ENCODE assay signal across 8 cellular contexts in the genomic region with DNA sequence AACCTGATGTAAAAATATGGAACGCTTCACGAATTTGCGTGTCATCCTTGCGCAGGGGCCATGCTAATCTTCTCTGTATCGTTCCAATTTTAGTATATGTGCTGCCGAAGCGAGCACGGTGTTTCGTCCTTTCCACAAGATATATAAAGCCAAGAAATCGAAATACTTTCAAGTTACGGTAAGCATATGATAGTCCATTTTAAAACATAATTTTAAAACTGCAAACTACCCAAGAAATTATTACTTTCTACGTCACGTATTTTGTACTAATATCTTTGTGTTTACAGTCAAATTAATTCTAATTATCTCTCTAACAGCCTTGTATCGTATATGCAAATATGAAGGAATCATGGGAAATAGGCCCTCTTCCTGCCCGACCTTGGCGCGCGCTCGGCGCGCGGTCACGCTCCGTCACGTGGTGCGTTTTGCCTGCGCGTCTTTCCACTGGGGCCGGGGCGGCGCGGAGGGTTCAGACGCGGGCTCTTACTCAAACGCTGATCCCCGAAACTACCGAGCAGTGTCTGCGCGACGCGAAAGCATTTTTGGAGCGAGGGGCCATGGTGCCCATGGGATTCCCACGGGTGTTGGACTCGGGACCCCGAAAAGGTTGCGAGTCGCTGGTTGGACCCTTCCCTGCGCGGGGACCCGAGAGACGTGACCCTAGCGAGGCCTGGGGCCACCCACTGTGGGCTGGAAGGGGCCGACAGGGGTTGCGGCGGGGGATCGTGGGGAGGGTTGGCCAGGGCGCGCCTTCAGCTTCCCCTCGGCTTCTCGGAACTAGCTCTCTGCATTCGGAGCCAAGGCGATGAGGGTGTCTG. TPM values are rescaled to one million over a fixed set of nuclear protein-coding genes. Genes with fewer than 3 reads are reported as not detected.
DNase-seq lines count a peak whose midpoint lies in the region; ATAC-seq and TF ChIP-seq lines count a peak whose summit lies in the region.

A gene (minus strand): TSS at position 117 of the 818 bp plus-strand sequence.

- H3K9me3 ChIP-seq in OCI-LY1 (ENCODE audit: low read length) = no peaks in the 10 kb centered on the region

- H3K4me1 Mint-ChIP-seq in endothelial cell (ENCODE audit: unreplicated experiment) = peaks cover 30% of the 10 kb centered on the region

- H3K27me3 ChIP-seq in OCI-LY1 (ENCODE audit: insufficient read depth, low read length) = no peaks in the 10 kb centered on the region

- no peaks in the 10 kb centered on the region for H3K79me2 ChIP-seq in OCI-LY1 (ENCODE audit: insufficient read depth, low read length)

- no peaks in the 10 kb centered on the region for H4K20me1 ChIP-seq in OCI-LY1 (ENCODE audit: insufficient read depth, low read length)

- DNase-seq in D341Med (ENCODE audit: low spot score) (peak; percentile 95), HuH-7 (ENCODE audit: low spot score) (peak; percentile 95), activated T-cell treated with anti-CD3 and anti-CD28 coated beads for 1 hour (ENCODE audit: low read depth) (peak; percentile 96), endothelial cell (ENCODE audit: low spot score) (peak; percentile 91), midbrain (lab: John Stamatoyannopoulos, UW) (peak; percentile 91)
- DNase-seq in stimulated activated CD8-positive, alpha-beta memory T cell treated with anti-CD3 and anti-CD28 coated beads, Interleukin-15, amount 100 ng/mL, for 48 hours (ENCODE audit: low read depth in 2 of 2) = peak; percentile 89 to 93

- peaks cover 17% of the 10 kb centered on the region for H3K27me3 Mint-ChIP-seq in endothelial cell (ENCODE audit: unreplicated experiment)

- peak within 1 kb of the TSS; percentile 91 for H3K4me2 ChIP-seq in OCI-LY1 (ENCODE audit: low read length)

- H2AFZ ChIP-seq in OCI-LY1 (ENCODE audit: low read length) = peak within 1 kb of the TSS; percentile 91; the same call in 1 of the 2 replicates

- H3K36me3 ChIP-seq in OCI-LY1 (ENCODE audit: insufficient read depth, low read length) = no peaks in the 10 kb centered on the region

- no peaks in the 10 kb centered on the region for H3F3A ChIP-seq in OCI-LY1 (ENCODE audit: insufficient read depth, low read length)

- peak within 1 kb of the TSS; percentile 87 for H3K27ac ChIP-seq in OCI-LY1 (ENCODE audit: low read depth, low read length, poor library complexity, severe bottlenecking)

- peak within 1 kb of the TSS; percentile 90 for H3K9ac ChIP-seq in OCI-LY1 (ENCODE audit: low read length)

- no peaks in the 10 kb centered on the region for H3K36me3 Mint-ChIP-seq in endothelial cell (ENCODE audit: low read depth, unreplicated experiment)

- H3K27ac Mint-ChIP-seq in endothelial cell (ENCODE audit: unreplicated experiment) = peak within 1 kb of the TSS; percentile 98

- peak within 1 kb of the TSS; percentile 90 for H3K4me3 Mint-ChIP-seq in endothelial cell (ENCODE audit: unreplicated experiment)

- ATAC-seq in GM21515 (IDR thresholded peaks at IDR 0.05; ENCODE audit: unreplicated experiment) = peak; percentile 79

- peaks cover 81% of the 10 kb centered on the region for H3K4me1 ChIP-seq in OCI-LY1 (ENCODE audit: insufficient read depth, low read length, severe bottlenecking)

- no peaks in the 10 kb centered on the region for H3K9me2 ChIP-seq in OCI-LY1 (ENCODE audit: low read depth, low read length)

- H3K4me3 ChIP-seq in OCI-LY1 (ENCODE audit: low read depth, low read length, poor library complexity, severe bottlenecking) = peak within 1 kb of the TSS; percentile 76

- TF ChIP-seq CTCF in OCI-LY1 (IDR thresholded peaks at IDR 0.05; ENCODE audit: low read length) (no peak), endothelial cell (IDR thresholded peaks at IDR 0.05; ENCODE audit: unreplicated experiment) (no peak)

- H3K9me3 Mint-ChIP-seq in endothelial cell (ENCODE audit: unreplicated experiment) = no peaks in the 10 kb centered on the region

RNA-seq across cellular contexts. Expression of the gene that starts here (rescaled TPM):
- total RNA-seq in endothelial cell (ENCODE audit: unreplicated experiment) = not detected

Comparison
In these comparisons a context has a peak if more than half of its experiments do, and no peak if none do; other contexts are left out.
1. Peak in every context shown above with its lines: DNase-seq, ATAC-seq, H3K4me3 ChIP-seq and H3K27ac ChIP-seq.
2. Peak in DNase-seq in endothelial cell; RNA of the gene not detected or under 1 TPM.